In genomic region chr3:190496859-190497258, GRCh38 we compare ENCODE assay signal across 34 cellular contexts. TPM values are rescaled to one million over a fixed set of nuclear protein-coding genes. Genes with fewer than 3 reads are reported as not detected.
"Had no signal": no experiment of that assay in that cellular context is flagged by ENCODE, and none has a peak within 500 bp of the region (broad histone marks: within the 10 kb centered on the region; RNA-seq: fewer than 3 reads in every experiment).

No MANE protein-coding gene starts in this region.

- ATAC-seq: activated CD8-positive, alpha-beta T cell treated with anti-CD3 and anti-CD28 coated beads, Interleukin-2, amount 10 ng/mL, durations not matched to agents 7 days and 5 days; PC-3; SK-N-SH treated with all-trans-retinoic acid at 6 μM for 48 hours had no signal

- H3K27me3 ChIP-seq: ascending aorta, cardiac muscle cell, SJSA1 had no signal

- H3K36me3 ChIP-seq: ascending aorta, cardiac muscle cell, Peyer's patch, SJSA1 had no signal

- H3K4me1 ChIP-seq: ascending aorta, Peyer's patch, SJSA1 had no signal

- H3K27ac ChIP-seq: ascending aorta, cardiac muscle cell, Peyer's patch, SJSA1 had no signal

- H3K9me3 ChIP-seq: ascending aorta, Peyer's patch, SJSA1 had no signal

- H3K4me3 ChIP-seq: ascending aorta, cardiac muscle cell, Peyer's patch, SJSA1 had no signal

- DNase-seq: activated CD4-positive, alpha-beta T cell treated with anti-CD3 and anti-CD28 coated beads, Interleukin-2, amount 10 ng/mL, durations not matched to agents 24 days and 14 days; activated CD4-positive, alpha-beta T cell treated with anti-CD3 and anti-CD28 coated beads, Interleukin-2, amount 50 U/mL, for 4 hours; activated CD8-positive, alpha-beta T cell treated with anti-CD3 and anti-CD28 coated beads, Interleukin-2, amount 10 ng/mL, durations not matched to agents 7 days and 5 days; activated gamma-delta T cell; activated naive CD4-positive, alpha-beta T cell treated with Interleukin-2 at 50 U/mL for 16 hours; activated naive CD8-positive, alpha-beta T cell treated with anti-CD3 and anti-CD28 coated beads, Interleukin-2, amount 10 ng/mL, durations not matched to agents 7 days and 5 days; activated T-cell treated with anti-CD3 and anti-CD28 coated beads, Interleukin-2, amount 50 U/mL, for 24 hours; amygdala; Kasumi-1; KG1; MM.1S; MV-4-11; NCI-H1092; NCI-H1436 treated with DMSO at 0.1 percent for 48 hours; NCI-H1694 treated with DMSO at 0.1 percent for 48 hours; NCI-H2029 treated with DMSO at 0.1 percent for 48 hours; NCI-H2107; NCI-H2171; NCI-H510A; NCI-H748 treated with DMSO at 0.1 percent for 48 hours; NK-92 treated with Interleukin-12 subunit alpha and Interleukin-12 subunit beta, amount 100 ng/mL, for 24 hours; PC-3; Peyer's patch; RPMI8226; SHP77 treated with DMSO at 0.1 percent for 48 hours; T1000 had no signal

RNA-seq across cellular contexts. Expression of gene TMEM207, which starts 47.2 kb away (rescaled TPM):
- total RNA-seq: activated CD4-positive, alpha-beta T cell treated with anti-CD3 and anti-CD28 coated beads, Interleukin-2, amount 10 ng/mL, durations not matched to agents 24 days and 14 days; activated CD8-positive, alpha-beta T cell treated with anti-CD3 and anti-CD28 coated beads, Interleukin-2, amount 10 ng/mL, durations not matched to agents 7 days and 5 days; activated naive CD8-positive, alpha-beta T cell treated with anti-CD3 and anti-CD28 coated beads, Interleukin-2, amount 10 ng/mL, durations not matched to agents 7 days and 5 days; activated T-helper 2 cell treated with anti-CD3 and anti-CD28 coated beads, Interferon-gamma antibody, Interleukin-2, Interleukin-4, amounts not matched to agents 10 μg/mL and 5 μg/mL and 100 μg/mL, durations not matched to agents 14 hours and 24 hours and 36 hours; ascending aorta; cardiac muscle cell; PC-3; Peyer's patch; SJSA1; T-helper 1 cell treated with Interleukin-12 subunit alpha and Interleukin-12 subunit beta and Interleukin-4 antibody, amounts not matched to agents 30 ng/mL and 1 ng/mL, for 36 hours; T-helper 2 cell treated with Interferon-gamma antibody and Interleukin-4, amounts not matched to agents 100 ng/mL and 5 ng/mL, for 36 hours had no signal
- polyA plus RNA-seq: adipose tissue, cardiac muscle cell had no signal
